23 cellular contexts compared by ENCODE assay signal in genomic region chr13:103388839-103389238, GRCh38.
"Had no signal": no experiment of that assay in that cellular context is flagged by ENCODE, and none has a peak within 500 bp of the region (broad histone marks: within the 10 kb centered on the region; RNA-seq: fewer than 3 reads in every experiment).

No MANE protein-coding gene starts in this region.

- H3K4me1 Mint-ChIP-seq: nephron had no signal

- H3K27me3 Mint-ChIP-seq: activated naive CD8-positive, alpha-beta T cell; effector memory CD8-positive, alpha-beta T cell had no signal

- DNase-seq: activated CD4-positive, alpha-beta T cell treated with anti-CD3 and anti-CD28 coated beads, Interleukin-2, amount 50 U/mL, for 1 hour; activated CD4-positive, CD25-positive, alpha-beta regulatory T cell treated with anti-CD3 and anti-CD28 coated beads, Interleukin-2, amount 50 U/mL, for 72 hours; activated gamma-delta T cell; amniotic stem cell; dermis blood vessel endothelial cell; effector memory CD8-positive, alpha-beta T cell; foreskin melanocyte; midbrain; occipital lobe; psoas muscle; right cardiac atrium; stimulated activated naive CD8-positive, alpha-beta T cell treated with anti-CD3 and anti-CD28 coated beads, Interleukin-15, Interleukin-2, amounts not matched to agents 100 U/mL and 50 U/mL, for 24 hours; substantia nigra; T-helper 1 cell; T1000; tibial artery had no signal

- H3K4me3 ChIP-seq: cardiac muscle cell, psoas muscle, skin epidermis, tibial artery had no signal

- H3K36me3 Mint-ChIP-seq: activated naive CD8-positive, alpha-beta T cell had no signal

- ATAC-seq: effector memory CD8-positive, alpha-beta T cell; psoas muscle; right cardiac atrium; stimulated activated naive CD8-positive, alpha-beta T cell treated with anti-CD3 and anti-CD28 coated beads, Interleukin-15, Interleukin-2, amounts not matched to agents 100 U/mL and 50 U/mL, for 24 hours had no signal

- H3K4me3 Mint-ChIP-seq: activated naive CD8-positive, alpha-beta T cell; effector memory CD8-positive, alpha-beta T cell; nephron had no signal

- H3K36me3 ChIP-seq: cardiac muscle cell, tibial artery had no signal

- FAIRE-seq: keratinocyte, urothelium cell line had no signal

- H3K9me3 Mint-ChIP-seq: nephron had no signal

- H3K27ac Mint-ChIP-seq: activated naive CD8-positive, alpha-beta T cell; effector memory CD8-positive, alpha-beta T cell; nephron had no signal

- H3K4me1 ChIP-seq: psoas muscle, tibial artery had no signal

- H3K27ac ChIP-seq: cardiac muscle cell, epithelial cell of prostate, psoas muscle, skin epidermis, tibial artery had no signal

- H3K9me3 ChIP-seq: psoas muscle, tibial artery had no signal
